ENCODE assay signal across 19 cellular contexts in the genomic region with DNA sequence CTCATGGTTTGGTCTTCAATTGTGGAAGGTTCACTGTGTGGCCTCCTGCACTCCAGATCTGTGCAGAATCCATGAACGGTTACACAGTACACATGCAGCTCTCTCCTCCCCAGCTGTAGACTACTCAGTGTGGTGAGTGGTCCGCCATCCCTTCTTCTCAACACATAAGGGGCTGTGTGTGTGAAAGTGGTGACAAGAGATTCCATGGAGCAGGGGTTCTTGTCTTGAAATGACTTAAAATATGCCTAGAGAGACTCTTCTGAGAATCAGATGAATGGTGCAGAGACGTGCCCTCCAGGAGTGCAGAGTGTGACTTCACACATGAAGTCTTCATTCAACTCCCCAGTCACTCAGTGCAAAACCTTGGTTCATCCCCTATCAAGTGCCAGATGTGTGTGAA.
"Had no signal": no experiment of that assay in that cellular context is flagged by ENCODE, and none has a peak within 500 bp of the region (broad histone marks: within the 10 kb centered on the region; RNA-seq: fewer than 3 reads in every experiment).

No MANE protein-coding gene starts in this region.

- H3K4me1 ChIP-seq: SJSA1 had no signal

- H3K27ac ChIP-seq: SJSA1, SK-N-MC had no signal

- H3K4me3 ChIP-seq: MG63, SJSA1, SK-N-MC had no signal

- H3K36me3 ChIP-seq: MG63, SJSA1 had no signal

- DNase-seq: KBM-7, MG63, NCI-H1092 treated with DMSO at 0.1 percent for 48 hours, NCI-H1436, NCI-H187, NCI-H2029, NCI-H2081 treated with DMSO at 0.1 percent for 48 hours, NCI-H2171, NCI-H226, NCI-H446, NCI-H510A, NCI-H524 treated with DMSO at 0.1 percent for 48 hours, NCI-H69, NCI-H774, Right ventricle myocardium superior, RPMI8226, SIG-M5 had no signal

- H3K9me3 ChIP-seq: MG63, SJSA1 had no signal

- H3K27me3 ChIP-seq: MG63, SJSA1 had no signal
